ENCODE assay signal across 9 cellular contexts in the genomic region with DNA sequence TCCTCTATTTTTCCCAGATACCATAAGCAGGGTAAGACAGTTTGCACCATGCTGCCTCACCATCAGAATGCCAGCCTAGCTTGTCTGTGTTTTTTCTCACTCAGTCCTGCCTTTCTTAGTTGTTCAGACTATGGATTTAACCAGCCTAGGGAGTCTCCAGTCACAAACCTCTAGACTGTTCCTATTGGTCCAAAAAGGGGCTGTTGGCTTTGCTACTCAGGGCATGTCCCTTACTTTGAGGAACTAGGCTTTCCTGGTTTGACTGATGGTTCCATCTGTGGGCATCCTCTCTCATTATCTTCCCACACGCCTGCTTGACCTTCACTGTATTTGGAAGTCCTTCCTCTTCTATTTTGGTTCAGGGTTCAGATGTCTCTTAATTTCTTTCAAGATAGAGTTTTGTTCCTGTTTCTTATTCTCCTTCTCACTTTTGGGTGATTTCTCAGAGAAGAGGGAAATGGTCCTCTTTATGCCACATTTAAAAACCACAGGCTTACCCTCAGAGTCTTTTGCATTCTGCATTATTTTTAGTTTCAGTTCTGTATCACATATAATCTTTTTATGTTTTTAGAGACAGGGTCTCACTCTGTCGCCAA. TPM values are rescaled to one million over a fixed set of nuclear protein-coding genes. Genes with fewer than 3 reads are reported as not detected.
DNase-seq lines count a peak whose midpoint lies in the region; ATAC-seq, FAIRE-seq and TF ChIP-seq lines count a peak whose summit lies in the region.
"Had no signal": no experiment of that assay in that cellular context is flagged by ENCODE, and none has a peak within 500 bp of the region (broad histone marks: within the 10 kb centered on the region; RNA-seq: fewer than 3 reads in every experiment).

No MANE protein-coding gene starts in this region.

- POLR2A ChIA-PET in GM10248 (lab: Yijun Ruan, JAX): interaction anchor here (0.6 to 0.9 kb wide), 2 partner anchors 91 to 252 kb away, joined by 3 read pairs; no protein-coding TSS in a partner anchor
- POLR2A ChIA-PET in GM12878 (lab: Charles Lee): interaction anchor here (0.6 to 1.7 kb wide), 7 partner anchors 8 to 113 kb away, joined by 3 to 7 read pairs (median 3); no protein-coding TSS in a partner anchor
- POLR2A ChIA-PET in MCF 10A (lab: Yijun Ruan, JAX): no interaction called here

- TF ChIP-seq POLR2A in GM12878 (IDR thresholded peaks at IDR 0.05; ENCODE audit: low read depth, low read length) (no peak), suprapubic skin (IDR thresholded peaks at IDR 0.05) (no peak)

- H3K4me1 Mint-ChIP-seq in MCF 10A (ENCODE audit: insufficient read depth, unreplicated experiment): peaks cover 6% of the 10 kb centered on the region

- TF ChIP-seq EP300 in GM12878 (IDR thresholded peaks at IDR 0.05; ENCODE audit: borderline replicate concordance in 1 of 2, control insufficient read depth in 1 of 2, low read depth in 2 of 2, low read length in 2 of 2): peak; percentile 87 to 93
- TF ChIP-seq EP300 in suprapubic skin (IDR thresholded peaks at IDR 0.05): no peak

- peak overlapping the region; percentile 60 for H3K4me2 ChIP-seq in GM12878 (ENCODE audit: control insufficient read depth, insufficient read depth)

- SMC1A ChIA-PET in GM12878 (lab: Charles Lee; ENCODE audit: uncharacterized antibody, unreplicated experiment): interaction anchor here (0.7 to 4.2 kb wide), 26 partner anchors 8 to 242 kb away, joined by 3 to 28 read pairs (median 6); no protein-coding TSS in a partner anchor

- H2AFZ ChIP-seq in GM12878 (ENCODE audit: control insufficient read depth, low read depth, low read length): no peak overlapping the region

- H3K27me3 ChIP-seq in GM12878 (replicated peaks in 1 of 2; ENCODE audit: control insufficient read depth in 2 of 2, insufficient read depth in 2 of 2, low read length in 1 of 2): no peaks in the 10 kb centered on the region
- H3K27me3 ChIP-seq in suprapubic skin: no peaks in the 10 kb centered on the region

- no peaks in the 10 kb centered on the region for H3K79me2 ChIP-seq in GM12878 (ENCODE audit: control insufficient read depth, insufficient read depth, low read length)

- H3K36me3 Mint-ChIP-seq in MCF 10A (ENCODE audit: insufficient read depth, unreplicated experiment): no peaks in the 10 kb centered on the region

- intact Hi-C loops in GM12878 (cut with micrococcal nuclease; ENCODE audit: unreplicated experiment): loop anchor here (1.0 to 5.0 kb wide), 6 partner anchors 15 to 220 kb away; no protein-coding TSS in a partner anchor
- intact Hi-C loops in MCF 10A (cut with micrococcal nuclease): no loop called here

- H3K4me3 ChIP-seq in GM12878 (peak overlapping the region; percentile 53), suprapubic skin (no peak overlapping the region)

- peak overlapping the region; percentile 49; the same call in 1 of the 2 replicates for H3K9ac ChIP-seq in GM12878 (ENCODE audit: control insufficient read depth, insufficient read depth, low read length)

- TF ChIP-seq CTCF in GM10248 (IDR thresholded peaks at IDR 0.05; ENCODE audit: control extremely low read depth, extremely low read depth, low read depth, missing control alignments): no peak
- no peak for TF ChIP-seq CTCF in GM12878 (IDR thresholded peaks at IDR 0.05 in 2 of 3, conservative IDR thresholded peaks at IDR 0.05 in 1 of 3; ENCODE audit: control insufficient read depth in 2 of 3, extremely low read depth in 1 of 3, insufficient read depth in 1 of 3, low read depth in 3 of 3, low read length in 3 of 3)
- TF ChIP-seq CTCF in MCF 10A (IDR thresholded peaks at IDR 0.05; ENCODE audit: unreplicated experiment): no peak
- no peak for TF ChIP-seq CTCF in suprapubic skin (IDR thresholded peaks at IDR 0.05)

- no peak for TF ChIP-seq RAD21 in GM12878 (IDR thresholded peaks at IDR 0.05; ENCODE audit: insufficient read depth, low read depth, low read length)

- H3K27ac ChIP-seq in GM12878 (ENCODE audit: control insufficient read depth, insufficient read depth) (peak overlapping the region; percentile 80), suprapubic skin (no peak overlapping the region)

- H3K36me3 ChIP-seq in GM12878 (ENCODE audit: control insufficient read depth in 2 of 2, insufficient read depth in 2 of 2, low read length in 1 of 2) (no peaks in the 10 kb centered on the region), suprapubic skin (no peaks in the 10 kb centered on the region)

- ATAC-seq in GM19468 (IDR thresholded peaks at IDR 0.05; ENCODE audit: extremely low read depth, unreplicated experiment): peak; percentile 68
- ATAC-seq in HG03442 (IDR thresholded peaks at IDR 0.05; ENCODE audit: unreplicated experiment): peak; percentile 90
- ATAC-seq in GM12878: peak; percentile 93

- WGBS in GM12878 (ENCODE audit: insufficient coverage, insufficient replicate concordance, low lambda C conversion rate, missing lambda C conversion rate): 0% methylated on average over 2 of the region's 2 CpGs
- WGBS in suprapubic skin: 70% methylated on average over 2 of the region's 2 CpGs

- peaks cover 25% of the 10 kb centered on the region for H3K27me3 Mint-ChIP-seq in MCF 10A (ENCODE audit: insufficient read depth, unreplicated experiment)

- BruUV-seq in GM12878 (replicated peaks; lab: Mats Ljungman, UMichigan) (no TSS peak), MCF 10A (replicated peaks; lab: Mats Ljungman, UMichigan) (no TSS peak)

- peaks cover 35% of the 10 kb centered on the region for H3K4me1 ChIP-seq in GM12878 (ENCODE audit: control insufficient read depth, insufficient read depth, low read length)
- no peaks in the 10 kb centered on the region for H3K4me1 ChIP-seq in suprapubic skin

- peak; percentile 79 for DNase-seq in GM10248 (ENCODE audit: extremely low spot score)
- peak; percentile 98 for DNase-seq in GM12878 (ENCODE audit: low read depth, low spot score)
- DNase-seq in MCF 10A (ENCODE audit: unreplicated experiment): no peak
- no peak for DNase-seq in suprapubic skin (ENCODE audit: low spot score in 2 of 2)
- DNase-seq in DMS 273 (lab: John Stamatoyannopoulos, UW; ENCODE audit: unreplicated experiment): no peak
- no peak for DNase-seq in mesenteric fat pad (ENCODE audit: low spot score)

- no peaks in the 10 kb centered on the region for H4K20me1 ChIP-seq in GM12878 (ENCODE audit: control insufficient read depth, insufficient read depth)

- in situ Hi-C loops in GM12878 (cut with MboI): no loop called here

- RAD21 ChIA-PET in GM12878 (lab: Charles Lee; ENCODE audit: unreplicated experiment): interaction anchor here (1.0 to 4.1 kb wide), 12 partner anchors 11 to 157 kb away, joined by 3 to 26 read pairs (median 5); no protein-coding TSS in a partner anchor

- CTCF ChIA-PET in GM10248 (lab: Yijun Ruan, JAX) (interaction anchor here (0.8 to 2.3 kb wide), 5 partner anchors 11 to 132 kb away, joined by 3 to 7 read pairs (median 3); no protein-coding TSS in a partner anchor), GM12878 (lab: Yijun Ruan, JAX) (interaction anchor here (1.0 to 1.8 kb wide), 8 partner anchors 10 to 119 kb away, joined by 3 to 7 read pairs (median 5); partner anchors contain the start of gene VWA3B), MCF 10A (lab: Yijun Ruan, JAX) (no interaction called here)

- H3K27ac Mint-ChIP-seq in MCF 10A (ENCODE audit: low read depth, unreplicated experiment): no peak overlapping the region

- H3K4me3 Mint-ChIP-seq in MCF 10A (ENCODE audit: unreplicated experiment): no peak overlapping the region

- H3K9me3 Mint-ChIP-seq in MCF 10A (ENCODE audit: unreplicated experiment): no peaks in the 10 kb centered on the region

- FAIRE-seq in GM12878 (lab: Jason Lieb, UNC): peak; percentile 77

- H3K9me3 ChIP-seq in GM12878 (replicated peaks; ENCODE audit: control insufficient read depth, insufficient read depth, low read length): no peaks in the 10 kb centered on the region; the same call in 1 of the 3 replicates
- no peaks in the 10 kb centered on the region for H3K9me3 ChIP-seq in suprapubic skin

RNA-seq across cellular contexts. Expression of gene TMEM131, which starts 31.3 kb away (rescaled TPM):
- total RNA-seq in GM12878 (2013; cell fraction: nucleolus; rRNA removed): 305 and 317 TPM in 2 replicates
- total RNA-seq in GM12878 (2014; rRNA removed): 17.0 and 17.3 TPM in 2 replicates
- total RNA-seq in GM12878 (2014; rRNA removed; fragmentation: Illumina TruSeq; extraction: Trizol): 24.1 and 24.4 TPM in 2 replicates
- total RNA-seq in GM12878 (2021): 46.8 and 48.2 TPM in 2 replicates
- polyA plus RNA-seq in GM12878 (2011; ENCODE audit: low read depth): 17.6 TPM
- polyA plus RNA-seq in GM12878 (2011; rRNA removed): 24.0 and 28.9 TPM in 2 replicates
- 15.7 and 18.7 TPM in 2 replicates for polyA plus RNA-seq in GM12878 (2011; cell fraction: cytosol; rRNA removed)
- polyA plus RNA-seq in GM12878 (2011; cell fraction: nucleus; rRNA removed): 85.3 and 85.6 TPM in 2 replicates
- polyA plus RNA-seq in GM12878 (2012): 26.0 and 29.7 TPM in 2 replicates
- 47.3 and 65.5 TPM in 2 replicates for polyA plus RNA-seq in GM12878 (2014; fragmentation: Illumina TruSeq; extraction: Trizol)
- polyA plus RNA-seq in GM12878 (2014; fragmentation: Nextera tagmentation; extraction: Ambion mirVana): 1 to 10 TPM; 6.0 to 8.1 TPM
- polyA plus RNA-seq in GM12878 (2014; rRNA removed): 27.7 and 30.3 TPM in 2 replicates
- 10 to 100 TPM in 1 of 2 experiments, 1 to 10 TPM in 1; 8.4 to 22.3 TPM for polyA plus RNA-seq in GM12878 (2016; fragmentation: Nextera tagmentation; extraction: Ambion mirVana)
- 39.7 and 51.5 TPM in 2 replicates for polyA minus RNA-seq in GM12878 (2011; rRNA and poly(A)+ RNA removed)
- polyA minus RNA-seq in GM12878 (2011; cell fraction: cytosol; rRNA and poly(A)+ RNA removed): 13.6 and 20.6 TPM in 2 replicates
- polyA minus RNA-seq in GM12878 (2011; cell fraction: nucleus; rRNA and poly(A)+ RNA removed): 61.7 and 86.0 TPM in 2 replicates
- total RNA-seq in MCF 10A (2022): 42.2 and 42.8 TPM in 2 replicates
- 100 to 1,000 TPM in 1 of 4 donors, 10 to 100 TPM in 3; 39.7 to 117 (median 42.5) TPM for total RNA-seq in suprapubic skin
- total RNA-seq in mesenteric fat pad: 34.8 TPM

RNA-seq across cellular contexts. Expression of gene VWA3B, which starts 59.9 kb away (rescaled TPM):
- total RNA-seq in GM12878 (2013; cell fraction: nucleolus; rRNA removed): not detected in 2 replicates
- 0.51 and 0.82 TPM in 2 replicates for total RNA-seq in GM12878 (2014; rRNA removed)
- total RNA-seq in GM12878 (2014; rRNA removed; fragmentation: Illumina TruSeq; extraction: Trizol): 0.13 TPM in 1 of 2 replicates, not detected in the other
- not detected in 2 replicates for total RNA-seq in GM12878 (2021)
- not detected for polyA plus RNA-seq in GM12878 (2011; ENCODE audit: low read depth)
- 0.04 TPM in 1 of 2 replicates, not detected in the other for polyA plus RNA-seq in GM12878 (2011; rRNA removed)
- 0.03 TPM in 1 of 2 replicates, not detected in the other for polyA plus RNA-seq in GM12878 (2011; cell fraction: cytosol; rRNA removed)
- polyA plus RNA-seq in GM12878 (2011; cell fraction: nucleus; rRNA removed): 0.03 TPM in 1 of 2 replicates, not detected in the other
- not detected in 2 replicates for polyA plus RNA-seq in GM12878 (2012)
- 0.06 TPM in 1 of 2 replicates, not detected in the other for polyA plus RNA-seq in GM12878 (2014; fragmentation: Illumina TruSeq; extraction: Trizol)
- not detected for polyA plus RNA-seq in GM12878 (2014; fragmentation: Nextera tagmentation; extraction: Ambion mirVana)
- polyA plus RNA-seq in GM12878 (2014; rRNA removed): 0.18 and 0.86 TPM in 2 replicates
- under 1 TPM in 1 of 2 experiments, not detected in 1; 0.24 TPM for polyA plus RNA-seq in GM12878 (2016; fragmentation: Nextera tagmentation; extraction: Ambion mirVana)
- polyA minus RNA-seq in GM12878 (2011; rRNA and poly(A)+ RNA removed): not detected in 2 replicates
- polyA minus RNA-seq in GM12878 (2011; cell fraction: cytosol; rRNA and poly(A)+ RNA removed): not detected in 2 replicates
- polyA minus RNA-seq in GM12878 (2011; cell fraction: nucleus; rRNA and poly(A)+ RNA removed): not detected in 2 replicates
- total RNA-seq in MCF 10A (2022): not detected in 2 replicates
- total RNA-seq in suprapubic skin: not detected
- total RNA-seq in mesenteric fat pad: not detected
- total RNA-seq: liver had no signal

Comparison
In these comparisons a context has a peak if more than half of its experiments do, and no peak if none do; other contexts are left out.
1. DNase-seq: peak in GM10248 (single experiment) and GM12878 (single experiment); none in MCF 10A (single experiment), suprapubic skin (0 of 2), DMS 273 (single experiment) and mesenteric fat pad (single experiment).
2. Peak in every context shown above with its lines, with median percentiles within 50 percentile points of each other: ATAC-seq.